ENCODE assay signal across 8 cellular contexts in the genomic region with DNA sequence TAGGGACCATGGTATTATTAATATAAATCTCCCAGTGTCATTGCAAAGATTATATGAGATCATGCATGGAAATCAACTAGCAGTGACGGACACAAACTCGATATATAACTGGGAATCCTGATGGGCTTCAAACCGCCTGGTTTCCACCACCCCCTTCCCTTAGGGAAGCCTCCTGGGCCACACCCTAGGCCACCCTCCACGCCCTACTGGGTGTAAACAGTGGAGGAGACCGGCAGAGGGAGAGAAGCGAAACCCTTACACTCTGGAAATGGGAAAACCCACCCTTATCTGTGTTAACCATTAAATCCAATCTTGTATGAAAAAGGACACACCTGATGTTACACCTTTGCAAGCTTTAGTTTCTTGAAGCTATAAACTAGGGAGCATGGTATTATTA. TPM values are rescaled to one million over a fixed set of nuclear protein-coding genes. Genes with fewer than 3 reads are reported as not detected.
DNase-seq lines count a peak whose midpoint lies in the region; ATAC-seq and TF ChIP-seq lines count a peak whose summit lies in the region.

No MANE protein-coding gene starts in this region.

- peaks cover 10% of the 10 kb centered on the region for H3K9me3 Mint-ChIP-seq in WTC11
- H3K9me3 Mint-ChIP-seq in T-helper 2 cell treated with Interferon-gamma antibody and Interleukin-4, amounts not matched to agents 5 μg/mL and 100 μg/mL, for 36 hours, result peaks cover 4% of the 10 kb centered on the region

- H3K4me3 ChIP-seq in HUES48 (ENCODE audit: low read depth, low read length), result peak overlapping the region; percentile 74

- H3K27me3 ChIP-seq in HUES48 (ENCODE audit: control insufficient read depth, insufficient read depth, low read length), result no peaks in the 10 kb centered on the region

- CTCF ChIA-PET in WTC11 (lab: Charles Lee), result interaction anchor here (0.7 to 1.4 kb wide), 18 partner anchors 10 to 447 kb away, joined by 3 to 11 read pairs (median 4); partner anchors contain the start of genes BCL10 and CCN1

- peaks cover 24% of the 10 kb centered on the region for H3K36me3 ChIP-seq in HUES48 (ENCODE audit: control insufficient read depth, insufficient read depth, low read length)

- H3K27me3 Mint-ChIP-seq in WTC11 (ENCODE audit: low read depth), result no peaks in the 10 kb centered on the region; the same call in 1 of the 2 replicates
- no peaks in the 10 kb centered on the region for H3K27me3 Mint-ChIP-seq in T-helper 2 cell treated with Interferon-gamma antibody and Interleukin-4, amounts not matched to agents 5 μg/mL and 100 μg/mL, for 36 hours (ENCODE audit: low read depth)

- peaks cover 5% of the 10 kb centered on the region for H3K9me3 ChIP-seq in HUES48 (ENCODE audit: control insufficient read depth, insufficient read depth, low read length)

- DNase-seq in WTC11 (ENCODE audit: low spot score), result no peak
- DNase-seq in inferior parietal cortex (ENCODE audit: extremely low spot score), result peak; percentile 14
- DNase-seq in T-helper 2 cell treated with Interferon-gamma antibody and Interleukin-4, amounts not matched to agents 5 μg/mL and 100 μg/mL, for 36 hours (ENCODE audit: low spot score), result no peak
- DNase-seq in mucosa of gallbladder (ENCODE audit: low spot score), result no peak

- H3K4me3 Mint-ChIP-seq in WTC11, result no peak overlapping the region
- H3K4me3 Mint-ChIP-seq in T-helper 2 cell treated with Interferon-gamma antibody and Interleukin-4, amounts not matched to agents 5 μg/mL and 100 μg/mL, for 36 hours, result no peak overlapping the region

- H3K4me1 Mint-ChIP-seq in WTC11, result no peaks in the 10 kb centered on the region
- H3K4me1 Mint-ChIP-seq in T-helper 2 cell treated with Interferon-gamma antibody and Interleukin-4, amounts not matched to agents 5 μg/mL and 100 μg/mL, for 36 hours (ENCODE audit: low read depth), result peaks cover 10% of the 10 kb centered on the region

- peak; percentile 6; the same call in 1 of the 2 replicates for ATAC-seq in WTC11
- no peak for ATAC-seq in GM18511 (IDR thresholded peaks at IDR 0.05; ENCODE audit: unreplicated experiment)
- ATAC-seq in HG03196 (IDR thresholded peaks at IDR 0.05; ENCODE audit: unreplicated experiment), result no peak

- H3K36me3 Mint-ChIP-seq in WTC11, result peaks cover 25% of the 10 kb centered on the region
- peaks cover 19% of the 10 kb centered on the region for H3K36me3 Mint-ChIP-seq in T-helper 2 cell treated with Interferon-gamma antibody and Interleukin-4, amounts not matched to agents 5 μg/mL and 100 μg/mL, for 36 hours (ENCODE audit: low read depth)

- H3K4me1 ChIP-seq in HUES48 (ENCODE audit: control insufficient read depth, insufficient read depth, low read length), result peaks cover 16% of the 10 kb centered on the region

- no peak for TF ChIP-seq CTCF in WTC11 (IDR thresholded peaks at IDR 0.05)

- H3K9ac ChIP-seq in HUES48 (ENCODE audit: low read depth, low read length), result peak overlapping the region; percentile 58

- H3K27ac ChIP-seq in HUES48 (ENCODE audit: low read depth, low read length) (peak overlapping the region; percentile 81), temporal lobe (ENCODE audit: low read depth, low read length) (peak overlapping the region; percentile 63)

- H3K27ac Mint-ChIP-seq in WTC11, result no peak overlapping the region
- H3K27ac Mint-ChIP-seq in T-helper 2 cell treated with Interferon-gamma antibody and Interleukin-4, amounts not matched to agents 5 μg/mL and 100 μg/mL, for 36 hours, result no peak overlapping the region

- POLR2A ChIA-PET in WTC11 (lab: Charles Lee), result interaction anchor here (0.6 to 1.0 kb wide), 4 partner anchors 107 to 1187 kb away, joined by 3 to 6 read pairs (median 4); partner anchors contain the start of gene BCL10

TF ChIP-seq in WTC11, 78 proteins besides CTCF, POLR2A, EP300 and RAD21 (continues in another document):
- no peak for TF ChIP-seq NR2C2 (CRISPR knock-in tag; IDR thresholded peaks at IDR 0.05)
- TF ChIP-seq, protein P1, sequence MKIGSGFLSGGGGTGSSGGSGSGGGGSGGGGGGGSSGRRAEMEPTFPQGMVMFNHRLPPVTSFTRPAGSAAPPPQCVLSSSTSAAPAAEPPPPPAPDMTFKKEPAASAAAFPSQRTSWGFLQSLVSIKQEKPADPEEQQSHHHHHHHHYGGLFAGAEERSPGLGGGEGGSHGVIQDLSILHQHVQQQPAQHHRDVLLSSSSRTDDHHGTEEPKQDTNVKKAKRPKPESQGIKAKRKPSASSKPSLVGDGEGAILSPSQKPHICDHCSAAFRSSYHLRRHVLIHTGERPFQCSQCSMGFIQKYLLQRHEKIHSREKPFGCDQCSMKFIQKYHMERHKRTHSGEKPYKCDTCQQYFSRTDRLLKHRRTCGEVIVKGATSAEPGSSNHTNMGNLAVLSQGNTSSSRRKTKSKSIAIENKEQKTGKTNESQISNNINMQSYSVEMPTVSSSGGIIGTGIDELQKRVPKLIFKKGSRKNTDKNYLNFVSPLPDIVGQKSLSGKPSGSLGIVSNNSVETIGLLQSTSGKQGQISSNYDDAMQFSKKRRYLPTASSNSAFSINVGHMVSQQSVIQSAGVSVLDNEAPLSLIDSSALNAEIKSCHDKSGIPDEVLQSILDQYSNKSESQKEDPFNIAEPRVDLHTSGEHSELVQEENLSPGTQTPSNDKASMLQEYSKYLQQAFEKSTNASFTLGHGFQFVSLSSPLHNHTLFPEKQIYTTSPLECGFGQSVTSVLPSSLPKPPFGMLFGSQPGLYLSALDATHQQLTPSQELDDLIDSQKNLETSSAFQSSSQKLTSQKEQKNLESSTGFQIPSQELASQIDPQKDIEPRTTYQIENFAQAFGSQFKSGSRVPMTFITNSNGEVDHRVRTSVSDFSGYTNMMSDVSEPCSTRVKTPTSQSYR (CRISPR knock-in tag; IDR thresholded peaks at IDR 0.05), result no peak
- TF ChIP-seq HMGA2 (CRISPR knock-in tag; IDR thresholded peaks at IDR 0.05), result no peak
- no peak for TF ChIP-seq FOXP1 (CRISPR knock-in tag; IDR thresholded peaks at IDR 0.05; ENCODE audit: borderline replicate concordance)
- TF ChIP-seq, protein P2, sequence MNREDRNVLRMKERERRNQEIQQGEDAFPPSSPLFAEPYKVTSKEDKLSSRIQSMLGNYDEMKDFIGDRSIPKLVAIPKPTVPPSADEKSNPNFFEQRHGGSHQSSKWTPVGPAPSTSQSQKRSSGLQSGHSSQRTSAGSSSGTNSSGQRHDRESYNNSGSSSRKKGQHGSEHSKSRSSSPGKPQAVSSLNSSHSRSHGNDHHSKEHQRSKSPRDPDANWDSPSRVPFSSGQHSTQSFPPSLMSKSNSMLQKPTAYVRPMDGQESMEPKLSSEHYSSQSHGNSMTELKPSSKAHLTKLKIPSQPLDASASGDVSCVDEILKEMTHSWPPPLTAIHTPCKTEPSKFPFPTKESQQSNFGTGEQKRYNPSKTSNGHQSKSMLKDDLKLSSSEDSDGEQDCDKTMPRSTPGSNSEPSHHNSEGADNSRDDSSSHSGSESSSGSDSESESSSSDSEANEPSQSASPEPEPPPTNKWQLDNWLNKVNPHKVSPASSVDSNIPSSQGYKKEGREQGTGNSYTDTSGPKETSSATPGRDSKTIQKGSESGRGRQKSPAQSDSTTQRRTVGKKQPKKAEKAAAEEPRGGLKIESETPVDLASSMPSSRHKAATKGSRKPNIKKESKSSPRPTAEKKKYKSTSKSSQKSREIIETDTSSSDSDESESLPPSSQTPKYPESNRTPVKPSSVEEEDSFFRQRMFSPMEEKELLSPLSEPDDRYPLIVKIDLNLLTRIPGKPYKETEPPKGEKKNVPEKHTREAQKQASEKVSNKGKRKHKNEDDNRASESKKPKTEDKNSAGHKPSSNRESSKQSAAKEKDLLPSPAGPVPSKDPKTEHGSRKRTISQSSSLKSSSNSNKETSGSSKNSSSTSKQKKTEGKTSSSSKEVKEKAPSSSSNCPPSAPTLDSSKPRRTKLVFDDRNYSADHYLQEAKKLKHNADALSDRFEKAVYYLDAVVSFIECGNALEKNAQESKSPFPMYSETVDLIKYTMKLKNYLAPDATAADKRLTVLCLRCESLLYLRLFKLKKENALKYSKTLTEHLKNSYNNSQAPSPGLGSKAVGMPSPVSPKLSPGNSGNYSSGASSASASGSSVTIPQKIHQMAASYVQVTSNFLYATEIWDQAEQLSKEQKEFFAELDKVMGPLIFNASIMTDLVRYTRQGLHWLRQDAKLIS (CRISPR knock-in tag; IDR thresholded peaks at IDR 0.05; ENCODE audit: borderline replicate concordance), result no peak
- no peak for TF ChIP-seq SMAD3 (CRISPR knock-in tag; IDR thresholded peaks at IDR 0.05; ENCODE audit: borderline replicate concordance)
- TF ChIP-seq, protein P3, sequence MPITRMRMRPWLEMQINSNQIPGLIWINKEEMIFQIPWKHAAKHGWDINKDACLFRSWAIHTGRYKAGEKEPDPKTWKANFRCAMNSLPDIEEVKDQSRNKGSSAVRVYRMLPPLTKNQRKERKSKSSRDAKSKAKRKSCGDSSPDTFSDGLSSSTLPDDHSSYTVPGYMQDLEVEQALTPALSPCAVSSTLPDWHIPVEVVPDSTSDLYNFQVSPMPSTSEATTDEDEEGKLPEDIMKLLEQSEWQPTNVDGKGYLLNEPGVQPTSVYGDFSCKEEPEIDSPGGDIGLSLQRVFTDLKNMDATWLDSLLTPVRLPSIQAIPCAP (CRISPR knock-in tag; IDR thresholded peaks at IDR 0.05), result no peak
- TF ChIP-seq, protein P4, sequence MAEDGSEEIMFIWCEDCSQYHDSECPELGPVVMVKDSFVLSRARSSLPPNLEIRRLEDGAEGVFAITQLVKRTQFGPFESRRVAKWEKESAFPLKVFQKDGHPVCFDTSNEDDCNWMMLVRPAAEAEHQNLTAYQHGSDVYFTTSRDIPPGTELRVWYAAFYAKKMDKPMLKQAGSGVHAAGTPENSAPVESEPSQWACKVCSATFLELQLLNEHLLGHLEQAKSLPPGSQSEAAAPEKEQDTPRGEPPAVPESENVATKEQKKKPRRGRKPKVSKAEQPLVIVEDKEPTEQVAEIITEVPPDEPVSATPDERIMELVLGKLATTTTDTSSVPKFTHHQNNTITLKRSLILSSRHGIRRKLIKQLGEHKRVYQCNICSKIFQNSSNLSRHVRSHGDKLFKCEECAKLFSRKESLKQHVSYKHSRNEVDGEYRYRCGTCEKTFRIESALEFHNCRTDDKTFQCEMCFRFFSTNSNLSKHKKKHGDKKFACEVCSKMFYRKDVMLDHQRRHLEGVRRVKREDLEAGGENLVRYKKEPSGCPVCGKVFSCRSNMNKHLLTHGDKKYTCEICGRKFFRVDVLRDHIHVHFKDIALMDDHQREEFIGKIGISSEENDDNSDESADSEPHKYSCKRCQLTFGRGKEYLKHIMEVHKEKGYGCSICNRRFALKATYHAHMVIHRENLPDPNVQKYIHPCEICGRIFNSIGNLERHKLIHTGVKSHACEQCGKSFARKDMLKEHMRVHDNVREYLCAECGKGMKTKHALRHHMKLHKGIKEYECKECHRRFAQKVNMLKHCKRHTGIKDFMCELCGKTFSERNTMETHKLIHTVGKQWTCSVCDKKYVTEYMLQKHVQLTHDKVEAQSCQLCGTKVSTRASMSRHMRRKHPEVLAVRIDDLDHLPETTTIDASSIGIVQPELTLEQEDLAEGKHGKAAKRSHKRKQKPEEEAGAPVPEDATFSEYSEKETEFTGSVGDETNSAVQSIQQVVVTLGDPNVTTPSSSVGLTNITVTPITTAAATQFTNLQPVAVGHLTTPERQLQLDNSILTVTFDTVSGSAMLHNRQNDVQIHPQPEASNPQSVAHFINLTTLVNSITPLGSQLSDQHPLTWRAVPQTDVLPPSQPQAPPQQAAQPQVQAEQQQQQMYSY (CRISPR knock-in tag; IDR thresholded peaks at IDR 0.05), result no peak

RNA-seq across cellular contexts. Expression of gene ZNHIT6, which starts 0.6 kb away (rescaled TPM):
- 14.3 to 16.4 TPM (median 15.9 TPM) in 3 replicates for total RNA-seq in WTC11 (2021)
- 9.6 TPM for total RNA-seq in temporal lobe
- total RNA-seq in mucosa of gallbladder, result 10.1 TPM
